ENCODE assay signal across 9 cellular contexts in the genomic region with DNA sequence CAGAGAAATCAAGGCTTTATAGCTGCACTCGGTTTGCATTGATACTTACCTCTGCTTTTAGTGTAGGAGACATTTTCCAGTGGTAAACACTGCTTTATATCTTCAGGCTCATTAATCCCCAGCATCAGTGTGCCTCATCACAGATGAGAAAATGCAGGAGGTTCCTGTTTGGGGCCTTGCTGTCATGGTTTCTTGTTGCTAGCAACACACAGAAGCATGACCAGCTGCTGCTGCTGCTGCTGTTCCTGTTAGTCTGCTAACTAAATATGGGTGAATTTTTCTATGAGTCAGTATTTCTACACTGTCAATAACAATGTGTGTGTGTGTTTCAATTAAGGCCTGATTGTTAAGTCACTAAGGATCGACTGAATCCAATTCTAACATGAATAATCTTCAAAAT.
A peak's percentile ranks its signal among the peaks of the same experiment; 100 is the strongest.
DNase-seq lines count a peak whose midpoint lies in the region; ATAC-seq, FAIRE-seq and TF ChIP-seq lines count a peak whose summit lies in the region.
"Had no signal": no experiment of that assay in that cellular context is flagged by ENCODE, and none has a peak within 500 bp of the region (broad histone marks: within the 10 kb centered on the region; RNA-seq: fewer than 3 reads in every experiment).

No MANE protein-coding gene starts in this region.

- TF ChIP-seq POLR2A in HepG2 (IDR thresholded peaks at IDR 0.05; ENCODE audit: insufficient read depth in 1 of 2, low read depth in 2 of 2, low read length in 2 of 2), result no peak

- no peaks in the 10 kb centered on the region for H3K9me3 Mint-ChIP-seq in activated naive CD4-positive, alpha-beta T cell treated with anti-CD3 and anti-CD28 coated beads, Interleukin-2, amount 50 U/mL, for 24 hours
- no peaks in the 10 kb centered on the region for H3K9me3 Mint-ChIP-seq in activated naive CD4-positive, alpha-beta T cell treated with anti-CD3 and anti-CD28 coated beads, Interleukin-2, amount 10 ng/mL, durations not matched to agents 7 days and 5 days
- H3K9me3 Mint-ChIP-seq: activated naive CD4-positive, alpha-beta T cell treated with anti-CD3 and anti-CD28 coated beads, Interleukin-2, amount 50 U/mL, for 72 hours had no signal

- no peak for TF ChIP-seq CTCF in brain microvascular endothelial cell (IDR thresholded peaks at IDR 0.05; ENCODE audit: low read depth, low read length, missing control alignments)
- no peak for TF ChIP-seq CTCF in HepG2 (CRISPR knock-in tag; IDR thresholded peaks at IDR 0.05)

- H3K4me2 ChIP-seq in HepG2 (ENCODE audit: low read depth, low read length), result no peak overlapping the region

- peak overlapping the region; percentile 67 for H3K27ac ChIP-seq in brain microvascular endothelial cell
- no peak overlapping the region for H3K27ac ChIP-seq in HepG2 (ENCODE audit: extremely low read length, insufficient read depth, low read length)

- H3K27me3 ChIP-seq in brain microvascular endothelial cell (replicated peaks), result no peaks in the 10 kb centered on the region
- H3K27me3 ChIP-seq in HepG2 (ENCODE audit: control insufficient read depth in 1 of 2, insufficient read depth in 2 of 2, low read length in 2 of 2), result no peaks in the 10 kb centered on the region

- in situ Hi-C loops in brain microvascular endothelial cell (cut with HindIII; ENCODE audit: low pct_ligation_motif_present, low sequenced_read_pairs), result no loop called here
- in situ Hi-C loops in HepG2 (cut with HindIII; ENCODE audit: extremely low pct_ligation_motif_present, low pct_unique_long_range_greater_than_20kb), result loop anchor here (25.0 kb wide), 1 partner anchor 273 kb away; no protein-coding TSS in a partner anchor

- intact Hi-C loops in HepG2 (cut with micrococcal nuclease; ENCODE audit: unreplicated experiment), result no loop called here

- no peak for TF ChIP-seq EP300 in HepG2 (IDR thresholded peaks at IDR 0.05; ENCODE audit: low read depth in 2 of 2, low read length in 2 of 2)
- TF ChIP-seq EP300 in HepG2 (CRISPR knock-in tag; IDR thresholded peaks at IDR 0.05; ENCODE audit: borderline replicate concordance), result no peak

- no peaks in the 10 kb centered on the region for H3K27me3 Mint-ChIP-seq in activated naive CD4-positive, alpha-beta T cell treated with anti-CD3 and anti-CD28 coated beads, Interleukin-2, amount 50 U/mL, for 24 hours
- no peaks in the 10 kb centered on the region for H3K27me3 Mint-ChIP-seq in activated naive CD4-positive, alpha-beta T cell treated with anti-CD3 and anti-CD28 coated beads, Interleukin-2, amount 10 ng/mL, durations not matched to agents 7 days and 5 days

- H4K20me1 ChIP-seq in HepG2 (ENCODE audit: insufficient read depth, low read length), result no peaks in the 10 kb centered on the region

- H3K9me3 ChIP-seq in HepG2 (ENCODE audit: low read length), result no peaks in the 10 kb centered on the region

- peak overlapping the region; percentile 8 for H3K27ac Mint-ChIP-seq in activated naive CD4-positive, alpha-beta T cell treated with anti-CD3 and anti-CD28 coated beads, Interleukin-2, amount 50 U/mL, for 24 hours
- H3K27ac Mint-ChIP-seq in activated naive CD4-positive, alpha-beta T cell treated with anti-CD3 and anti-CD28 coated beads, Interleukin-2, amount 10 ng/mL, durations not matched to agents 7 days and 5 days, result no peak overlapping the region
- H3K27ac Mint-ChIP-seq: activated naive CD4-positive, alpha-beta T cell treated with anti-CD3 and anti-CD28 coated beads, Interleukin-2, amount 50 U/mL, for 72 hours had no signal

- no TSS peak for BruUV-seq in HepG2 (replicated peaks; lab: Mats Ljungman, UMichigan)

- no peaks in the 10 kb centered on the region for H3K79me2 ChIP-seq in HepG2 (ENCODE audit: insufficient read depth, low read length)

- POLR2A ChIA-PET in HepG2 (lab: Yijun Ruan, JAX), result no interaction called here

- no peak overlapping the region for H3K9ac ChIP-seq in HepG2 (ENCODE audit: insufficient read depth, low read depth, low read length)

- H3K36me3 ChIP-seq in brain microvascular endothelial cell (replicated peaks), result no peaks in the 10 kb centered on the region
- no peaks in the 10 kb centered on the region for H3K36me3 ChIP-seq in HepG2 (replicated peaks in 1 of 2; ENCODE audit: control insufficient read depth in 1 of 2, insufficient read depth in 2 of 2, low read length in 2 of 2)

- CTCF ChIA-PET in activated naive CD4-positive, alpha-beta T cell treated with anti-CD3 and anti-CD28 coated beads, Interleukin-2, amount 10 ng/mL, durations not matched to agents 7 days and 5 days (lab: Charles Lee), result interaction anchor here (1.5 kb wide), 1 partner anchor 9 kb away, joined by 3 read pairs; no protein-coding TSS in a partner anchor
- CTCF ChIA-PET in HepG2 (lab: Yijun Ruan, JAX; ENCODE audit: low intra/inter-chr PET ratio, low total read pairs), result no interaction called here

- H3K4me3 Mint-ChIP-seq in activated naive CD4-positive, alpha-beta T cell treated with anti-CD3 and anti-CD28 coated beads, Interleukin-2, amount 50 U/mL, for 24 hours, result no peak overlapping the region
- H3K4me3 Mint-ChIP-seq in activated naive CD4-positive, alpha-beta T cell treated with anti-CD3 and anti-CD28 coated beads, Interleukin-2, amount 10 ng/mL, durations not matched to agents 7 days and 5 days, result no peak overlapping the region

- H3K4me1 Mint-ChIP-seq in activated naive CD4-positive, alpha-beta T cell treated with anti-CD3 and anti-CD28 coated beads, Interleukin-2, amount 50 U/mL, for 24 hours, result peaks cover 6% of the 10 kb centered on the region
- no peaks in the 10 kb centered on the region for H3K4me1 Mint-ChIP-seq in activated naive CD4-positive, alpha-beta T cell treated with anti-CD3 and anti-CD28 coated beads, Interleukin-2, amount 10 ng/mL, durations not matched to agents 7 days and 5 days

- 6% methylated on average over 2 of the region's 2 CpGs for WGBS in HepG2 (ENCODE audit: low lambda C conversion rate)

- no peak for DNase-seq in activated naive CD4-positive, alpha-beta T cell treated with anti-CD3 and anti-CD28 coated beads, Interleukin-2, amount 10 ng/mL, durations not matched to agents 7 days and 5 days
- DNase-seq in NCI-H446 (lab: John Stamatoyannopoulos, UW) (peak; percentile 13 to 55), brain microvascular endothelial cell (peak; percentile 95), left kidney (ENCODE audit: low read depth, low spot score) (peak; percentile 95), urothelium cell line (ENCODE audit: low spot score) (peak; percentile 14), HepG2 (ENCODE audit: low spot score) (no peak)

- H3K4me1 ChIP-seq in HepG2 (ENCODE audit: insufficient read depth, low read length), result no peaks in the 10 kb centered on the region

- no peak overlapping the region for H2AFZ ChIP-seq in HepG2 (ENCODE audit: low read length)

- ATAC-seq in HG02763 (IDR thresholded peaks at IDR 0.05; ENCODE audit: unreplicated experiment) (peak; percentile 76), HepG2 (no peak)

- no peaks in the 10 kb centered on the region for H3K36me3 Mint-ChIP-seq in activated naive CD4-positive, alpha-beta T cell treated with anti-CD3 and anti-CD28 coated beads, Interleukin-2, amount 50 U/mL, for 24 hours
- H3K36me3 Mint-ChIP-seq in activated naive CD4-positive, alpha-beta T cell treated with anti-CD3 and anti-CD28 coated beads, Interleukin-2, amount 10 ng/mL, durations not matched to agents 7 days and 5 days, result no peaks in the 10 kb centered on the region
- H3K36me3 Mint-ChIP-seq: activated naive CD4-positive, alpha-beta T cell treated with anti-CD3 and anti-CD28 coated beads, Interleukin-2, amount 50 U/mL, for 72 hours had no signal

- H3K4me3 ChIP-seq in brain microvascular endothelial cell (ENCODE audit: low read depth, low read length) (no peak overlapping the region), HepG2 (replicated peaks in 1 of 3; ENCODE audit: insufficient read depth in 1 of 3, low read depth in 2 of 3, low read length in 3 of 3) (no peak overlapping the region)

- no peak for TF ChIP-seq RAD21 in HepG2 (CRISPR knock-in tag; IDR thresholded peaks at IDR 0.05)

- FAIRE-seq in urothelium cell line (lab: Jason Lieb, UNC), result no peak
- FAIRE-seq in HepG2 (lab: Jason Lieb, UNC), result no peak

TF ChIP-seq in HepG2, 621 proteins besides CTCF, POLR2A, EP300 and RAD21 (continues in another document):
- TF ChIP-seq, protein P1, sequence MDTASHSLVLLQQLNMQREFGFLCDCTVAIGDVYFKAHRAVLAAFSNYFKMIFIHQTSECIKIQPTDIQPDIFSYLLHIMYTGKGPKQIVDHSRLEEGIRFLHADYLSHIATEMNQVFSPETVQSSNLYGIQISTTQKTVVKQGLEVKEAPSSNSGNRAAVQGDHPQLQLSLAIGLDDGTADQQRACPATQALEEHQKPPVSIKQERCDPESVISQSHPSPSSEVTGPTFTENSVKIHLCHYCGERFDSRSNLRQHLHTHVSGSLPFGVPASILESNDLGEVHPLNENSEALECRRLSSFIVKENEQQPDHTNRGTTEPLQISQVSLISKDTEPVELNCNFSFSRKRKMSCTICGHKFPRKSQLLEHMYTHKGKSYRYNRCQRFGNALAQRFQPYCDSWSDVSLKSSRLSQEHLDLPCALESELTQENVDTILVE (CRISPR knock-in tag; IDR thresholded peaks at IDR 0.05), result no peak
- TF ChIP-seq, protein P2, sequence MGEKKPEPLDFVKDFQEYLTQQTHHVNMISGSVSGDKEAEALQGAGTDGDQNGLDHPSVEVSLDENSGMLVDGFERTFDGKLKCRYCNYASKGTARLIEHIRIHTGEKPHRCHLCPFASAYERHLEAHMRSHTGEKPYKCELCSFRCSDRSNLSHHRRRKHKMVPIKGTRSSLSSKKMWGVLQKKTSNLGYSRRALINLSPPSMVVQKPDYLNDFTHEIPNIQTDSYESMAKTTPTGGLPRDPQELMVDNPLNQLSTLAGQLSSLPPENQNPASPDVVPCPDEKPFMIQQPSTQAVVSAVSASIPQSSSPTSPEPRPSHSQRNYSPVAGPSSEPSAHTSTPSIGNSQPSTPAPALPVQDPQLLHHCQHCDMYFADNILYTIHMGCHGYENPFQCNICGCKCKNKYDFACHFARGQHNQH (CRISPR knock-in tag; IDR thresholded peaks at IDR 0.05), result no peak
- no peak for TF ChIP-seq ZNF326 (CRISPR knock-in tag; IDR thresholded peaks at IDR 0.05; ENCODE audit: borderline replicate concordance)
- no peak for TF ChIP-seq HES4 (CRISPR knock-in tag; IDR thresholded peaks at IDR 0.05; ENCODE audit: borderline replicate concordance)
- TF ChIP-seq, protein P3, sequence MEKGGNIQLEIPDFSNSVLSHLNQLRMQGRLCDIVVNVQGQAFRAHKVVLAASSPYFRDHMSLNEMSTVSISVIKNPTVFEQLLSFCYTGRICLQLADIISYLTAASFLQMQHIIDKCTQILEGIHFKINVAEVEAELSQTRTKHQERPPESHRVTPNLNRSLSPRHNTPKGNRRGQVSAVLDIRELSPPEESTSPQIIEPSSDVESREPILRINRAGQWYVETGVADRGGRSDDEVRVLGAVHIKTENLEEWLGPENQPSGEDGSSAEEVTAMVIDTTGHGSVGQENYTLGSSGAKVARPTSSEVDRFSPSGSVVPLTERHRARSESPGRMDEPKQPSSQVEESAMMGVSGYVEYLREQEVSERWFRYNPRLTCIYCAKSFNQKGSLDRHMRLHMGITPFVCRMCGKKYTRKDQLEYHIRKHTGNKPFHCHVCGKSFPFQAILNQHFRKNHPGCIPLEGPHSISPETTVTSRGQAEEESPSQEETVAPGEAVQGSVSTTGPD (CRISPR knock-in tag; IDR thresholded peaks at IDR 0.05), result no peak
- TF ChIP-seq ARHGAP35 (CRISPR knock-in tag; IDR thresholded peaks at IDR 0.05; ENCODE audit: borderline replicate concordance), result no peak
- no peak for TF ChIP-seq ZMAT3 (CRISPR knock-in tag; conservative IDR thresholded peaks at IDR 0.05)

Comparison
In these comparisons a context has a peak if more than half of its experiments do, and no peak if none do; other contexts are left out.
1. DNase-seq: peak in NCI-H446 (2 of 2), brain microvascular endothelial cell (single experiment), left kidney (single experiment) and urothelium cell line (single experiment); none in activated naive CD4-positive, alpha-beta T cell treated with anti-CD3 and anti-CD28 coated beads, Interleukin-2, amount 10 ng/mL, durations not matched to agents 7 days and 5 days (single experiment) and HepG2 (single experiment).